In genomic region chr11:73716153-73717056, GRCh38 we compare ENCODE assay signal across 12 cellular contexts. TPM values are rescaled to one million over a fixed set of nuclear protein-coding genes. Genes with fewer than 3 reads are reported as not detected.
DNase-seq lines count a peak whose midpoint lies in the region; ATAC-seq and TF ChIP-seq lines count a peak whose summit lies in the region.
"Had no signal": no experiment of that assay in that cellular context is flagged by ENCODE, and none has a peak within 500 bp of the region (broad histone marks: within the 10 kb centered on the region; RNA-seq: fewer than 3 reads in every experiment).

No MANE protein-coding gene starts in this region.

- H3K4me1 ChIP-seq in adipocyte (ENCODE audit: control insufficient read depth, insufficient read depth, low read length), result no peaks in the 10 kb centered on the region
- H3K4me1 ChIP-seq in neutrophil (ENCODE audit: control insufficient read depth in 1 of 2, insufficient read depth in 1 of 2, low read depth in 1 of 2, low read length in 1 of 2), result peaks cover 6% of the 10 kb centered on the region in 2 experiments
- peaks cover 6 to 15% (median 11%) of the 10 kb centered on the region in 4 donors for H3K4me1 ChIP-seq in upper lobe of left lung

- no peak for TF ChIP-seq EP300 in upper lobe of left lung (IDR thresholded peaks at IDR 0.05)

- H3K27me3 Mint-ChIP-seq in activated CD4-positive, alpha-beta T cell treated with anti-CD3 and anti-CD28 coated beads for 36 hours, result no peaks in the 10 kb centered on the region

- 46 to 56% methylated on average over 1 of the region's 1 CpG for WGBS in upper lobe of left lung, 2 donors

- H3K9ac ChIP-seq in adipocyte (ENCODE audit: low read length), result no peak overlapping the region

- CTCF ChIA-PET in activated CD4-positive, alpha-beta T cell treated with anti-CD3 and anti-CD28 coated beads for 36 hours (lab: Charles Lee), result no interaction called here

- TF ChIP-seq POLR2A in upper lobe of left lung (IDR thresholded peaks at IDR 0.05), result no peak

- POLR2A ChIA-PET in activated CD4-positive, alpha-beta T cell treated with anti-CD3 and anti-CD28 coated beads for 36 hours (lab: Charles Lee), result no interaction called here

- H3K9me3 Mint-ChIP-seq in activated CD4-positive, alpha-beta T cell treated with anti-CD3 and anti-CD28 coated beads for 36 hours (ENCODE audit: low read depth), result no peaks in the 10 kb centered on the region

- H3K36me3 Mint-ChIP-seq in activated CD4-positive, alpha-beta T cell treated with anti-CD3 and anti-CD28 coated beads for 36 hours (ENCODE audit: low read depth), result peaks cover 8% of the 10 kb centered on the region

- peak; percentile 76 for ATAC-seq in activated CD4-positive, alpha-beta T cell treated with anti-CD3 and anti-CD28 coated beads for 36 hours
- ATAC-seq in upper lobe of left lung (ENCODE audit: low FRiP score in 2 of 2) (no peak), HG03442 (IDR thresholded peaks at IDR 0.05; ENCODE audit: unreplicated experiment) (no peak)

- peak overlapping the region; percentile 63 for H3K27ac Mint-ChIP-seq in activated CD4-positive, alpha-beta T cell treated with anti-CD3 and anti-CD28 coated beads for 36 hours

- H3K27ac ChIP-seq in neutrophil (peak overlapping the region; percentile 52), upper lobe of left lung (peak overlapping the region in 2 of 4 donors; percentile 16 to 48)

- H3K4me3 Mint-ChIP-seq in activated CD4-positive, alpha-beta T cell treated with anti-CD3 and anti-CD28 coated beads for 36 hours, result no peak overlapping the region

- peaks cover 6% of the 10 kb centered on the region for H3K4me1 Mint-ChIP-seq in activated CD4-positive, alpha-beta T cell treated with anti-CD3 and anti-CD28 coated beads for 36 hours

- no peaks in the 10 kb centered on the region for H3K9me3 ChIP-seq in adipocyte (ENCODE audit: control insufficient read depth, low read length)
- H3K9me3 ChIP-seq in neutrophil, result no peaks in the 10 kb centered on the region
- H3K9me3 ChIP-seq in upper lobe of left lung, result no peaks in the 10 kb centered on the region

- intact Hi-C loops in activated CD4-positive, alpha-beta T cell treated with anti-CD3 and anti-CD28 coated beads for 36 hours (cut with DNase I, micrococcal nuclease), result no loop called here

- no peak overlapping the region for H3K4me3 ChIP-seq in adipocyte (ENCODE audit: low read length)
- no peak overlapping the region for H3K4me3 ChIP-seq in neutrophil (ENCODE audit: low read depth in 1 of 2, low read length in 1 of 2)
- no peak overlapping the region for H3K4me3 ChIP-seq in upper lobe of left lung

- no peak for DNase-seq in activated CD4-positive, alpha-beta T cell treated with anti-CD3 and anti-CD28 coated beads for 36 hours
- DNase-seq in activated CD4-positive, alpha-beta T cell treated with anti-CD3 and anti-CD28 coated beads for 4 hours, result no peak
- DNase-seq in MV-4-11 (lab: John Stamatoyannopoulos, UW) (peak; percentile 66), adipocyte (ENCODE audit: low read depth) (peak; percentile 4), upper lobe of left lung (no peak), mesenteric fat pad (ENCODE audit: low spot score) (no peak)
- DNase-seq: ACHN; central memory CD4-positive, alpha-beta T cell; glutamatergic neuron; NCI-H1105 had no signal

- no peak for TF ChIP-seq CTCF in neutrophil (IDR thresholded peaks at IDR 0.05)
- TF ChIP-seq CTCF in upper lobe of left lung (IDR thresholded peaks at IDR 0.05), result no peak

- H3K36me3 ChIP-seq in adipocyte (ENCODE audit: control insufficient read depth, insufficient read depth, low read length, severe bottlenecking), result peaks cover 37% of the 10 kb centered on the region
- H3K36me3 ChIP-seq in neutrophil, result peaks cover 36% of the 10 kb centered on the region
- H3K36me3 ChIP-seq in upper lobe of left lung, result peaks cover 0 to 63% (median 16%) of the 10 kb centered on the region in 4 donors

- H3K27me3 ChIP-seq in adipocyte (replicated peaks; ENCODE audit: control insufficient read depth, insufficient read depth, low read length) (no peaks in the 10 kb centered on the region), neutrophil (no peaks in the 10 kb centered on the region), upper lobe of left lung (no peaks in the 10 kb centered on the region)

RNA-seq across cellular contexts. Expression of gene RAB6A, which starts 44.5 kb away (rescaled TPM):
- total RNA-seq in activated CD4-positive, alpha-beta T cell treated with anti-CD3 and anti-CD28 coated beads for 36 hours, result 10 to 100 TPM; 57.9 to 58.9 TPM
- total RNA-seq in upper lobe of left lung (100 to 1,000 TPM in 5 of 6 donors, 10 to 100 TPM in 1; 63.9 to 161 (median 136) TPM), mesenteric fat pad (122 TPM)

Comparison
In these comparisons a context has a peak if more than half of its experiments do, and no peak if none do; other contexts are left out.
1. DNase-seq: peak in MV-4-11 (single experiment) and adipocyte (single experiment); none in activated CD4-positive, alpha-beta T cell treated with anti-CD3 and anti-CD28 coated beads for 36 hours (single experiment), activated CD4-positive, alpha-beta T cell treated with anti-CD3 and anti-CD28 coated beads for 4 hours (0 of 2), upper lobe of left lung (0 of 2) and mesenteric fat pad (single experiment).